Comparison of ENCODE assay signal across 28 cellular contexts in the genomic region with DNA sequence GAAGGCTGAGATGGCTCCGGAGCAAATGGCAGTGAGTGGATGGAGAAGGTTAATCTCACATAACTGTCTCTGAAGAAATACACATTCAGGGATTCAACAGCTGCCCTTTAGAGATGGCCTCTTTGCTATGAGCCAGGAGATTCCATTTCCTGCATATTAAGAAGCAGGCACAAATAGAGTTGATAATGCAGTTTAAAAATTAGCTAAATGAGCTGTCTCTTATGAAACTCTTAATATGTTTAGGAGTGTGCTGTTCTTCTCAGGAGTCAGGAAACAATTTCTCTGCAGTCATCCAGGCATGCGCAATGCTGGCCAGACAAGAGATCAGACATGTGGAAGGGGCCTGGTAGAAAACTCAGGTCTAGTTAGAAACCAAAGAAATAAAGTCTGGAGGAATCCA.
A peak's percentile ranks its signal among the peaks of the same experiment; 100 is the strongest.
DNase-seq lines count a peak whose midpoint lies in the region; ATAC-seq and TF ChIP-seq lines count a peak whose summit lies in the region.
"Had no signal": no experiment of that assay in that cellular context is flagged by ENCODE, and none has a peak within 500 bp of the region (broad histone marks: within the 10 kb centered on the region; RNA-seq: fewer than 3 reads in every experiment).

No MANE protein-coding gene starts in this region.

- peaks cover 23% of the 10 kb centered on the region for H3K4me1 ChIP-seq in HUES48 (ENCODE audit: control insufficient read depth, insufficient read depth, low read length)
- H3K4me1 ChIP-seq in neuron (ENCODE audit: insufficient read depth, low read length): peaks cover 55% of the 10 kb centered on the region
- H3K4me1 ChIP-seq: ascending aorta had no signal

- H3K9me3 ChIP-seq in HUES48 (ENCODE audit: control insufficient read depth, insufficient read depth, low read length) (peaks cover 10% of the 10 kb centered on the region; the same call in 1 of the 2 replicates), neuron (ENCODE audit: low read length) (no peaks in the 10 kb centered on the region)
- H3K9me3 ChIP-seq: ascending aorta had no signal

- H3K4me3 ChIP-seq in HUES48 (ENCODE audit: low read depth, low read length): no peak overlapping the region
- H3K4me3 ChIP-seq in neuron (ENCODE audit: low read length): peak overlapping the region; percentile 30
- H3K4me3 ChIP-seq: ascending aorta, coronary artery, K562, stomach had no signal

- peak overlapping the region; percentile 4 for H2AFZ ChIP-seq in neuron (ENCODE audit: low read depth, low read length)

- H3K4me3 Mint-ChIP-seq in brain: peak overlapping the region; percentile 52 to 88 (median 82)
- no peak overlapping the region for H3K4me3 Mint-ChIP-seq in activated naive CD8-positive, alpha-beta T cell treated with anti-CD3 and anti-CD28 coated beads for 36 hours
- no peak overlapping the region for H3K4me3 Mint-ChIP-seq in activated naive CD8-positive, alpha-beta T cell treated with anti-CD3 and anti-CD28 coated beads, Interleukin-2, amount 50 U/mL, for 24 hours
- H3K4me3 Mint-ChIP-seq: activated naive CD8-positive, alpha-beta T cell treated with anti-CD3 and anti-CD28 coated beads, Interleukin-2, amount 10 ng/mL, durations not matched to agents 7 days and 5 days; activated T-cell treated with anti-CD3 and anti-CD28 coated beads, Interleukin-2, amount 50 U/mL, for 4 hours; B cell; CD4-positive, alpha-beta memory T cell; natural killer cell had no signal

- peaks cover 3% of the 10 kb centered on the region for H3K36me3 Mint-ChIP-seq in brain
- H3K36me3 Mint-ChIP-seq in activated naive CD8-positive, alpha-beta T cell treated with anti-CD3 and anti-CD28 coated beads for 36 hours: no peaks in the 10 kb centered on the region
- no peaks in the 10 kb centered on the region for H3K36me3 Mint-ChIP-seq in activated naive CD8-positive, alpha-beta T cell treated with anti-CD3 and anti-CD28 coated beads, Interleukin-2, amount 50 U/mL, for 24 hours (ENCODE audit: low read depth)
- H3K36me3 Mint-ChIP-seq: activated naive CD8-positive, alpha-beta T cell treated with anti-CD3 and anti-CD28 coated beads, Interleukin-2, amount 10 ng/mL, durations not matched to agents 7 days and 5 days; CD4-positive, alpha-beta memory T cell; natural killer cell had no signal

- no peak for DNase-seq in activated naive CD8-positive, alpha-beta T cell treated with anti-CD3 and anti-CD28 coated beads for 36 hours
- no peak for DNase-seq in activated CD8-positive, alpha-beta memory T cell treated with anti-CD3 and anti-CD28 coated beads for 24 hours
- no peak for DNase-seq in activated naive CD8-positive, alpha-beta T cell treated with anti-CD3 and anti-CD28 coated beads, Interleukin-2, amount 50 U/mL, for 24 hours
- no peak for DNase-seq in retina
- DNase-seq: ACHN; activated CD4-positive, alpha-beta T cell treated with anti-CD3 and anti-CD28 coated beads, Interleukin-2, amount 50 U/mL, for 1 hour; activated CD4-positive, CD25-positive, alpha-beta regulatory T cell; activated gamma-delta T cell; activated naive CD8-positive, alpha-beta T cell treated with anti-CD3 and anti-CD28 coated beads, Interleukin-2, amount 10 ng/mL, durations not matched to agents 7 days and 5 days; activated T-cell treated with anti-CD3 and anti-CD28 coated beads, Interleukin-2, amount 50 U/mL, for 4 hours; CD4-positive, alpha-beta memory T cell; DMS 273 treated with DMSO at 0.1 percent for 48 hours; effector memory CD4-positive, alpha-beta T cell; natural killer cell; NCI-H1105; NCI-H187 treated with DMSO at 0.1 percent for 48 hours; stimulated activated CD4-positive, alpha-beta T cell treated with anti-CD3 and anti-CD28 coated beads, Interleukin-4, amount 100 ng/mL, for 1 hour; stomach; T-helper 1 cell had no signal

- ATAC-seq in activated naive CD8-positive, alpha-beta T cell treated with anti-CD3 and anti-CD28 coated beads, Interleukin-2, amount 50 U/mL, for 24 hours: no peak
- ATAC-seq: activated T-cell treated with anti-CD3 and anti-CD28 coated beads, Interleukin-2, amount 50 U/mL, for 4 hours; K562; natural killer cell had no signal

- H3K9me3 Mint-ChIP-seq in brain: peaks cover 3 to 13% (median 9%) of the 10 kb centered on the region in 5 experiments
- no peaks in the 10 kb centered on the region for H3K9me3 Mint-ChIP-seq in activated naive CD8-positive, alpha-beta T cell treated with anti-CD3 and anti-CD28 coated beads for 36 hours
- no peaks in the 10 kb centered on the region for H3K9me3 Mint-ChIP-seq in activated naive CD8-positive, alpha-beta T cell treated with anti-CD3 and anti-CD28 coated beads, Interleukin-2, amount 50 U/mL, for 24 hours
- H3K9me3 Mint-ChIP-seq: activated naive CD8-positive, alpha-beta T cell treated with anti-CD3 and anti-CD28 coated beads, Interleukin-2, amount 10 ng/mL, durations not matched to agents 7 days and 5 days; activated T-cell treated with anti-CD3 and anti-CD28 coated beads, Interleukin-2, amount 50 U/mL, for 4 hours; natural killer cell had no signal

- no peak for TF ChIP-seq CTCF in brain (conservative IDR thresholded peaks at IDR 0.05)

- H3K27me3 ChIP-seq in HUES48 (ENCODE audit: control insufficient read depth, insufficient read depth, low read length): no peaks in the 10 kb centered on the region
- no peaks in the 10 kb centered on the region for H3K27me3 ChIP-seq in layer of hippocampus (ENCODE audit: control insufficient read depth, insufficient read depth, low read length)
- H3K27me3 ChIP-seq in neuron (ENCODE audit: insufficient read depth, low read length): no peaks in the 10 kb centered on the region
- H3K27me3 ChIP-seq: ascending aorta had no signal

- H3K4me1 Mint-ChIP-seq in brain: peaks cover 44% of the 10 kb centered on the region
- no peaks in the 10 kb centered on the region for H3K4me1 Mint-ChIP-seq in activated naive CD8-positive, alpha-beta T cell treated with anti-CD3 and anti-CD28 coated beads for 36 hours
- no peaks in the 10 kb centered on the region for H3K4me1 Mint-ChIP-seq in activated naive CD8-positive, alpha-beta T cell treated with anti-CD3 and anti-CD28 coated beads, Interleukin-2, amount 50 U/mL, for 24 hours
- H3K4me1 Mint-ChIP-seq: activated naive CD8-positive, alpha-beta T cell treated with anti-CD3 and anti-CD28 coated beads, Interleukin-2, amount 10 ng/mL, durations not matched to agents 7 days and 5 days; CD4-positive, alpha-beta memory T cell; natural killer cell had no signal

- H3K36me3 ChIP-seq in HUES48 (ENCODE audit: control insufficient read depth, insufficient read depth, low read length) (no peaks in the 10 kb centered on the region), neuron (ENCODE audit: insufficient read depth, low read length) (no peaks in the 10 kb centered on the region)
- H3K36me3 ChIP-seq: ascending aorta, stomach had no signal

- peaks cover 3% of the 10 kb centered on the region for H3K27me3 Mint-ChIP-seq in brain
- peaks cover 11% of the 10 kb centered on the region for H3K27me3 Mint-ChIP-seq in activated naive CD8-positive, alpha-beta T cell treated with anti-CD3 and anti-CD28 coated beads for 36 hours
- peaks cover 15% of the 10 kb centered on the region for H3K27me3 Mint-ChIP-seq in activated naive CD8-positive, alpha-beta T cell treated with anti-CD3 and anti-CD28 coated beads, Interleukin-2, amount 50 U/mL, for 24 hours

- no peak overlapping the region for H3K9ac ChIP-seq in HUES48 (ENCODE audit: low read depth, low read length)

- peak overlapping the region; percentile 89 to 96 (median 92) for H3K27ac Mint-ChIP-seq in brain
- no peak overlapping the region for H3K27ac Mint-ChIP-seq in activated naive CD8-positive, alpha-beta T cell treated with anti-CD3 and anti-CD28 coated beads for 36 hours
- H3K27ac Mint-ChIP-seq in activated naive CD8-positive, alpha-beta T cell treated with anti-CD3 and anti-CD28 coated beads, Interleukin-2, amount 50 U/mL, for 24 hours: no peak overlapping the region
- H3K27ac Mint-ChIP-seq: activated naive CD8-positive, alpha-beta T cell treated with anti-CD3 and anti-CD28 coated beads, Interleukin-2, amount 10 ng/mL, durations not matched to agents 7 days and 5 days; B cell; CD4-positive, alpha-beta memory T cell; natural killer cell had no signal

- H3K27ac ChIP-seq in HUES48 (ENCODE audit: low read depth, low read length) (peak overlapping the region; percentile 59), layer of hippocampus (ENCODE audit: low read depth, low read length) (peak overlapping the region; percentile 15)
- H3K27ac ChIP-seq: ascending aorta, coronary artery, RWPE1, stomach had no signal

Comparison
In these comparisons a context has a peak if more than half of its experiments do, and no peak if none do; other contexts are left out.
1. H3K27ac Mint-ChIP-seq: peak in brain (5 of 5); none in activated naive CD8-positive, alpha-beta T cell treated with anti-CD3 and anti-CD28 coated beads for 36 hours (single experiment) and activated naive CD8-positive, alpha-beta T cell treated with anti-CD3 and anti-CD28 coated beads, Interleukin-2, amount 50 U/mL, for 24 hours (single experiment).
2. H3K4me3 Mint-ChIP-seq: peak in brain (5 of 5); none in activated naive CD8-positive, alpha-beta T cell treated with anti-CD3 and anti-CD28 coated beads for 36 hours (single experiment) and activated naive CD8-positive, alpha-beta T cell treated with anti-CD3 and anti-CD28 coated beads, Interleukin-2, amount 50 U/mL, for 24 hours (single experiment).